9 cellular contexts compared by ENCODE assay signal in the genomic region with DNA sequence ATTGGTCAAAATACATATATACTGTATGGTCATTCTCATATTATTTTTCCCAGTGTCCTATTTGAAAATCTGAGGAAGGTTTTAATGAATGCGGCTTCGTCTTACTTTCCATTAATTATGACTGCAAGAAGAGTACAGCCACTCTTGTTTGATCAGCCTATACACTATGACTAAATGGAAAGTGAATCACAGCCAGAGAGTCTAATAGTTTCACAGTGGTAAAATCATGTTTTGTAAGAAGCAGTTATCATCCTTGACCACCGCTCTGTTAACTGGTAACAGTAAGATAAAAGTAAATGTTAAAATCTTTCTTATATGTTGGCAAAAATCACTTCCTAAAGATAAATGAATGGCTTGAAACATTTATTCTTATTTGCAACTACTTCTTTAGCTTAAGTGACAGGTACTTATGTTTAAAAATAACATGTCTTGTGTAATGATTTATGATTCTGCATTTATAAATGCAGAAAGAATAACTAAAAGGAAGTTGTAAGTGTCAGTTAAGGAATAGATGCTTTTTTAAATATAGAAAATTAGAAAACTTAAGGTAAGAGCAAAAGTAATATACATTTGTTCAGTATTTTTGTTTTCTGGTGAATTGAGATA. TPM values are rescaled to one million over a fixed set of nuclear protein-coding genes. Genes with fewer than 3 reads are reported as not detected.
A peak's percentile ranks its signal among the peaks of the same experiment; 100 is the strongest.
DNase-seq lines count a peak whose midpoint lies in the region; ATAC-seq, FAIRE-seq and TF ChIP-seq lines count a peak whose summit lies in the region.
"Had no signal": no experiment of that assay in that cellular context is flagged by ENCODE, and none has a peak within 500 bp of the region (broad histone marks: within the 10 kb centered on the region; RNA-seq: fewer than 3 reads in every experiment).

No MANE protein-coding gene starts in this region.

- no peaks in the 10 kb centered on the region for H3K27me3 ChIP-seq in CD8-positive, alpha-beta T cell (ENCODE audit: insufficient read depth, low read length)

- H3K27me3 Mint-ChIP-seq in CD8-positive, alpha-beta T cell (ENCODE audit: low read depth), result no peaks in the 10 kb centered on the region

- ATAC-seq in GM19035 (IDR thresholded peaks at IDR 0.05; ENCODE audit: unreplicated experiment) (peak; percentile 53), HG03442 (IDR thresholded peaks at IDR 0.05; ENCODE audit: unreplicated experiment) (peak; percentile 51)
- ATAC-seq in CD8-positive, alpha-beta T cell, result no peak

- CTCF ChIA-PET in CD8-positive, alpha-beta T cell (lab: Charles Lee), result interaction anchor here (1.3 kb wide), 1 partner anchor 169 kb away, joined by 4 read pairs; no protein-coding TSS in a partner anchor

- FAIRE-seq in A204.1 (lab: Jason Lieb, UNC), result peak; percentile 70

- intact Hi-C loops in CD8-positive, alpha-beta T cell (cut with DNase I, micrococcal nuclease), result loop anchor here in 1 of 2 experiments (2.0 kb wide), 1 partner anchor 13 kb away; no protein-coding TSS in a partner anchor

- no peaks in the 10 kb centered on the region for H3K9me3 ChIP-seq in CD8-positive, alpha-beta T cell (ENCODE audit: low read length)

- DNase-seq in choroid plexus epithelial cell (ENCODE audit: low read depth) (peak; percentile 78), NCI-H510A treated with DMSO at 0.1 percent for 48 hours (lab: John Stamatoyannopoulos, UW) (no peak), NCI-H2029 (lab: John Stamatoyannopoulos, UW) (no peak)
- no peak for DNase-seq in CD8-positive, alpha-beta T cell
- DNase-seq in stimulated activated CD8-positive, alpha-beta memory T cell treated with anti-CD3 and anti-CD28 coated beads, Interleukin-4, amount 100 ng/mL, for 48 hours, result no peak
- DNase-seq: SHP77 had no signal

- no peak overlapping the region for H3K27ac ChIP-seq in CD8-positive, alpha-beta T cell (ENCODE audit: low read depth, low read length)

- H3K4me3 Mint-ChIP-seq in CD8-positive, alpha-beta T cell, result no peak overlapping the region

- H3K36me3 ChIP-seq in CD8-positive, alpha-beta T cell (ENCODE audit: insufficient read depth, low read length), result no peaks in the 10 kb centered on the region

- peaks cover 2% of the 10 kb centered on the region for H3K36me3 Mint-ChIP-seq in CD8-positive, alpha-beta T cell

- H3K4me1 Mint-ChIP-seq in CD8-positive, alpha-beta T cell (ENCODE audit: low read depth), result peaks cover 27% of the 10 kb centered on the region

- POLR2A ChIA-PET in CD8-positive, alpha-beta T cell (lab: Charles Lee), result no interaction called here

- H3K4me3 ChIP-seq in choroid plexus epithelial cell (ENCODE audit: low read depth, low read length), result no peak overlapping the region
- H3K4me3 ChIP-seq in CD8-positive, alpha-beta T cell (ENCODE audit: low read depth, low read length), result no peak overlapping the region

- no peaks in the 10 kb centered on the region for H3K4me1 ChIP-seq in CD8-positive, alpha-beta T cell (ENCODE audit: insufficient read depth, low read length)

- no peaks in the 10 kb centered on the region for H3K9me3 Mint-ChIP-seq in CD8-positive, alpha-beta T cell

- H3K27ac Mint-ChIP-seq in CD8-positive, alpha-beta T cell, result no peak overlapping the region

- TF ChIP-seq CTCF in choroid plexus epithelial cell (conservative IDR thresholded peaks at IDR 0.05; ENCODE audit: low read depth, low read length), result no peak
- no peak for TF ChIP-seq CTCF in CD8-positive, alpha-beta T cell (IDR thresholded peaks at IDR 0.05)

RNA-seq across cellular contexts. Expression of a gene that starts 13.3 kb away (rescaled TPM):
- 1 to 10 TPM; 4.4 to 7.3 TPM for total RNA-seq in CD8-positive, alpha-beta T cell
